In genomic region chr4:102823897-102824296, GRCh38 we compare ENCODE assay signal across 9 cellular contexts. TPM values are rescaled to one million over a fixed set of nuclear protein-coding genes. Genes with fewer than 3 reads are reported as not detected.
DNase-seq lines count a peak whose midpoint lies in the region; TF ChIP-seq lines count a peak whose summit lies in the region.
"Had no signal": no experiment of that assay in that cellular context is flagged by ENCODE, and none has a peak within 500 bp of the region (broad histone marks: within the 10 kb centered on the region; RNA-seq: fewer than 3 reads in every experiment).

No MANE protein-coding gene starts in this region.

- 17 to 31% (median 27%) methylated on average over 4 of the region's 4 CpGs for WGBS in stomach, 5 donors

- no peak overlapping the region for H3K27ac Mint-ChIP-seq in activated CD4-positive, alpha-beta T cell treated with anti-CD3 and anti-CD28 coated beads, Interleukin-2, amount 10 ng/mL, durations not matched to agents 24 days and 14 days
- peak overlapping the region; percentile 86 for H3K27ac Mint-ChIP-seq in activated CD4-positive, alpha-beta memory T cell treated with anti-CD3 and anti-CD28 coated beads for 36 hours
- H3K27ac Mint-ChIP-seq in immature natural killer cell (peak overlapping the region in 5 of 6 donors; percentile 51 to 91 (median 85)), Caco-2 (ENCODE audit: unreplicated experiment) (no peak overlapping the region)

- no peaks in the 10 kb centered on the region for H3K27me3 Mint-ChIP-seq in activated CD4-positive, alpha-beta T cell treated with anti-CD3 and anti-CD28 coated beads, Interleukin-2, amount 10 ng/mL, durations not matched to agents 24 days and 14 days
- H3K27me3 Mint-ChIP-seq in activated CD4-positive, alpha-beta memory T cell treated with anti-CD3 and anti-CD28 coated beads for 36 hours = no peaks in the 10 kb centered on the region
- H3K27me3 Mint-ChIP-seq in immature natural killer cell (ENCODE audit: low read depth in 3 of 3) (peaks cover 0 to 6% (median 2%) of the 10 kb centered on the region in 3 donors), Caco-2 (ENCODE audit: insufficient read depth, unreplicated experiment) (no peaks in the 10 kb centered on the region)

- no peak for TF ChIP-seq EP300 in stomach (IDR thresholded peaks at IDR 0.05)

- DNase-seq in activated CD4-positive, alpha-beta T cell treated with anti-CD3 and anti-CD28 coated beads, Interleukin-2, amount 10 ng/mL, durations not matched to agents 24 days and 14 days = no peak
- no peak for DNase-seq in activated CD4-positive, alpha-beta T cell treated with anti-CD3 and anti-CD28 coated beads, Interleukin-2, amount 50 U/mL, for 1 hour
- DNase-seq in activated CD4-positive, alpha-beta memory T cell treated with anti-CD3 and anti-CD28 coated beads for 36 hours = no peak
- DNase-seq in immature natural killer cell (no peak), stomach (no peak), Caco-2 (no peak), NOMO-1 (lab: John Stamatoyannopoulos, UW; ENCODE audit: unreplicated experiment in 2 of 2) (no peak), SHP77 treated with DMSO at 0.1 percent for 48 hours (lab: John Stamatoyannopoulos, UW) (no peak)
- DNase-seq: stimulated activated CD4-positive, alpha-beta T cell treated with anti-CD3 and anti-CD28 coated beads, Interleukin-2, amount 100 ng/mL, for 24 hours had no signal

- H3K9me3 ChIP-seq in stomach (no peaks in the 10 kb centered on the region), Caco-2 (no peaks in the 10 kb centered on the region)

- TF ChIP-seq POLR2A in stomach (IDR thresholded peaks at IDR 0.05) = no peak

- H3K27me3 ChIP-seq in stomach (no peaks in the 10 kb centered on the region), Caco-2 (replicated peaks; ENCODE audit: control insufficient read depth, insufficient read depth, low read length) (no peaks in the 10 kb centered on the region)

- intact Hi-C loops in activated CD4-positive, alpha-beta T cell treated with anti-CD3 and anti-CD28 coated beads, Interleukin-2, amount 10 ng/mL, durations not matched to agents 24 days and 14 days (cut with micrococcal nuclease) = loop anchor here (2.0 kb wide), 1 partner anchor 15 kb away; no protein-coding TSS in a partner anchor
- intact Hi-C loops in activated CD4-positive, alpha-beta memory T cell treated with anti-CD3 and anti-CD28 coated beads for 36 hours (cut with micrococcal nuclease) = no loop called here
- intact Hi-C loops in stomach (cut with DNase I; ENCODE audit: low total_unique reads) (no loop called here), Caco-2 (cut with micrococcal nuclease; ENCODE audit: unreplicated experiment) (no loop called here)

- peak overlapping the region; percentile 86 for H3K4me3 Mint-ChIP-seq in activated CD4-positive, alpha-beta T cell treated with anti-CD3 and anti-CD28 coated beads, Interleukin-2, amount 10 ng/mL, durations not matched to agents 24 days and 14 days
- H3K4me3 Mint-ChIP-seq in activated CD4-positive, alpha-beta memory T cell treated with anti-CD3 and anti-CD28 coated beads for 36 hours = peak overlapping the region; percentile 78
- no peak overlapping the region for H3K4me3 Mint-ChIP-seq in immature natural killer cell
- no peak overlapping the region for H3K4me3 Mint-ChIP-seq in Caco-2 (ENCODE audit: unreplicated experiment)

- no TSS peak for BruUV-seq in Caco-2 (replicated peaks; lab: Mats Ljungman, UMichigan)

- POLR2A ChIA-PET in activated CD4-positive, alpha-beta memory T cell treated with anti-CD3 and anti-CD28 coated beads for 36 hours (lab: Charles Lee) = interaction anchor here (0.5 to 6.7 kb wide), 5 partner anchors 11 to 321 kb away, joined by 3 to 147 read pairs (median 4); partner anchors contain the start of gene CISD2
- POLR2A ChIA-PET in Caco-2 (lab: Charles Lee) = no interaction called here

- H3K36me3 ChIP-seq in stomach (peaks cover 0 to 6% (median 0%) of the 10 kb centered on the region in 4 donors), Caco-2 (ENCODE audit: control insufficient read depth, insufficient read depth, low read length) (no peaks in the 10 kb centered on the region)

- H3K36me3 Mint-ChIP-seq in activated CD4-positive, alpha-beta T cell treated with anti-CD3 and anti-CD28 coated beads, Interleukin-2, amount 10 ng/mL, durations not matched to agents 24 days and 14 days (ENCODE audit: low read depth) = peaks cover 38% of the 10 kb centered on the region
- H3K36me3 Mint-ChIP-seq in activated CD4-positive, alpha-beta memory T cell treated with anti-CD3 and anti-CD28 coated beads for 36 hours = peaks cover 47% of the 10 kb centered on the region
- H3K36me3 Mint-ChIP-seq in immature natural killer cell (peaks cover 0 to 4% (median 3%) of the 10 kb centered on the region in 3 donors), Caco-2 (ENCODE audit: insufficient read depth, unreplicated experiment) (peaks cover 18% of the 10 kb centered on the region)

- H3K4me3 ChIP-seq in stomach (peak overlapping the region; percentile 71 to 97 (median 88)), Caco-2 (ENCODE audit: low read depth, low read length) (no peak overlapping the region)

- H3K9me3 Mint-ChIP-seq in activated CD4-positive, alpha-beta T cell treated with anti-CD3 and anti-CD28 coated beads, Interleukin-2, amount 10 ng/mL, durations not matched to agents 24 days and 14 days = no peaks in the 10 kb centered on the region
- H3K9me3 Mint-ChIP-seq in activated CD4-positive, alpha-beta memory T cell treated with anti-CD3 and anti-CD28 coated beads for 36 hours = no peaks in the 10 kb centered on the region
- H3K9me3 Mint-ChIP-seq in immature natural killer cell = no peaks in the 10 kb centered on the region
- no peaks in the 10 kb centered on the region for H3K9me3 Mint-ChIP-seq in Caco-2 (ENCODE audit: unreplicated experiment)

- TF ChIP-seq CTCF in stomach (IDR thresholded peaks at IDR 0.05) (no peak), Caco-2 (IDR thresholded peaks at IDR 0.05; ENCODE audit: insufficient read depth in 1 of 2, low read depth in 1 of 2, low read length in 1 of 2, severe bottlenecking in 1 of 2, unreplicated experiment in 1 of 2) (no peak)

- peak overlapping the region in 4 of 5 donors; percentile 100 for H3K27ac ChIP-seq in stomach

- H3K4me1 Mint-ChIP-seq in activated CD4-positive, alpha-beta T cell treated with anti-CD3 and anti-CD28 coated beads, Interleukin-2, amount 10 ng/mL, durations not matched to agents 24 days and 14 days = peaks cover 40% of the 10 kb centered on the region
- peaks cover 46% of the 10 kb centered on the region for H3K4me1 Mint-ChIP-seq in activated CD4-positive, alpha-beta memory T cell treated with anti-CD3 and anti-CD28 coated beads for 36 hours (ENCODE audit: low read depth)
- H3K4me1 Mint-ChIP-seq in immature natural killer cell (peaks cover 10 to 11% of the 10 kb centered on the region in 2 donors), Caco-2 (ENCODE audit: low read depth, unreplicated experiment) (peaks cover 13% of the 10 kb centered on the region)

- CTCF ChIA-PET in activated CD4-positive, alpha-beta memory T cell treated with anti-CD3 and anti-CD28 coated beads for 36 hours (lab: Charles Lee) = interaction anchor here (1.0 to 1.7 kb wide), 7 partner anchors 45 to 312 kb away, joined by 3 to 4 read pairs (median 3); partner anchors contain the start of gene CISD2
- CTCF ChIA-PET in Caco-2 (lab: Charles Lee) = no interaction called here

- H3K4me1 ChIP-seq in stomach (peaks cover 52 to 66% (median 61%) of the 10 kb centered on the region in 4 donors), Caco-2 (peaks cover 26% of the 10 kb centered on the region)

RNA-seq across cellular contexts. Expression of gene UBE2D3, which starts 3.5 kb away (rescaled TPM):
- total RNA-seq in activated CD4-positive, alpha-beta T cell treated with anti-CD3 and anti-CD28 coated beads, Interleukin-2, amount 10 ng/mL, durations not matched to agents 24 days and 14 days = 488 TPM in 2 replicates
- total RNA-seq in activated CD4-positive, alpha-beta memory T cell treated with anti-CD3 and anti-CD28 coated beads for 36 hours = 100 to 1,000 TPM; 415 to 447 TPM
- polyA plus RNA-seq in immature natural killer cell (100 to 1,000 TPM; 411 to 718 (median 463) TPM), stomach (100 to 1,000 TPM; 143 to 290 (median 180) TPM)
- total RNA-seq in stomach (100 to 1,000 TPM; 200 to 398 (median 286) TPM), Caco-2 (2022) (294 and 305 TPM in 2 replicates)

RNA-seq across cellular contexts. Expression of gene CISD2, which starts 44.9 kb away (rescaled TPM):
- total RNA-seq in activated CD4-positive, alpha-beta T cell treated with anti-CD3 and anti-CD28 coated beads, Interleukin-2, amount 10 ng/mL, durations not matched to agents 24 days and 14 days = 43.9 and 48.5 TPM in 2 replicates
- total RNA-seq in activated CD4-positive, alpha-beta memory T cell treated with anti-CD3 and anti-CD28 coated beads for 36 hours = 10 to 100 TPM; 28.5 to 32.8 TPM
- polyA plus RNA-seq in immature natural killer cell (10 to 100 TPM; 33.1 to 36.9 (median 34.9) TPM), stomach (10 to 100 TPM; 14.1 to 25.5 (median 23.2) TPM)
- total RNA-seq in stomach (10 to 100 TPM in 2 of 5 donors, 1 to 10 TPM in 2, not detected in 1; 1.3 to 21.3 (median 9.1) TPM), Caco-2 (2022) (54.0 and 58.6 TPM in 2 replicates)

Comparison
In these comparisons a context has a peak if more than half of its experiments do, and no peak if none do; other contexts are left out.
1. H3K27ac Mint-ChIP-seq: peak in activated CD4-positive, alpha-beta memory T cell treated with anti-CD3 and anti-CD28 coated beads for 36 hours (single experiment) and immature natural killer cell (5 of 6); none in activated CD4-positive, alpha-beta T cell treated with anti-CD3 and anti-CD28 coated beads, Interleukin-2, amount 10 ng/mL, durations not matched to agents 24 days and 14 days (single experiment) and Caco-2 (single experiment).
2. H3K4me3 Mint-ChIP-seq: peak in activated CD4-positive, alpha-beta T cell treated with anti-CD3 and anti-CD28 coated beads, Interleukin-2, amount 10 ng/mL, durations not matched to agents 24 days and 14 days (single experiment) and activated CD4-positive, alpha-beta memory T cell treated with anti-CD3 and anti-CD28 coated beads for 36 hours (single experiment); none in immature natural killer cell (0 of 5) and Caco-2 (single experiment).